23 cellular contexts compared by ENCODE assay signal in genomic region chr3:39184081-39184967, GRCh38. TPM values are rescaled to one million over a fixed set of nuclear protein-coding genes. Genes with fewer than 3 reads are reported as not detected.
DNase-seq lines count a peak whose midpoint lies in the region; ATAC-seq and TF ChIP-seq lines count a peak whose summit lies in the region.
"Had no signal": no experiment of that assay in that cellular context is flagged by ENCODE, and none has a peak within 500 bp of the region (broad histone marks: within the 10 kb centered on the region; RNA-seq: fewer than 3 reads in every experiment).

No MANE protein-coding gene starts in this region.

- H3K9me3 Mint-ChIP-seq in chondrocyte (ENCODE audit: low read depth): no peaks in the 10 kb centered on the region
- H3K9me3 Mint-ChIP-seq in stimulated activated naive CD8-positive, alpha-beta T cell treated with anti-CD3 and anti-CD28 coated beads, Interleukin-15, amount 100 ng/mL, for 72 hours: no peaks in the 10 kb centered on the region
- H3K9me3 Mint-ChIP-seq: H9 had no signal

- ATAC-seq in Right ventricle myocardium inferior (no peak), left cardiac atrium (no peak), left lobe of liver (peak; percentile 6)
- no peak for ATAC-seq in stimulated activated naive CD8-positive, alpha-beta T cell treated with anti-CD3 and anti-CD28 coated beads, Interleukin-15, amount 100 ng/mL, for 72 hours
- ATAC-seq: lower lobe of right lung, upper lobe of right lung had no signal

- intact Hi-C loops in Right ventricle myocardium inferior (cut with DNase I): no loop called here
- intact Hi-C loops in left cardiac atrium (cut with DNase I): loop anchor here in 1 of 2 donors (5.0 kb wide), 1 partner anchor 42 kb away; no protein-coding TSS in a partner anchor

- no peak overlapping the region for H3K27ac Mint-ChIP-seq in chondrocyte (ENCODE audit: unreplicated experiment)
- H3K27ac Mint-ChIP-seq in stimulated activated naive CD8-positive, alpha-beta T cell treated with anti-CD3 and anti-CD28 coated beads, Interleukin-15, amount 100 ng/mL, for 72 hours: no peak overlapping the region
- H3K27ac Mint-ChIP-seq: H9 had no signal

- H3K4me3 Mint-ChIP-seq in chondrocyte (ENCODE audit: unreplicated experiment): no peak overlapping the region
- H3K4me3 Mint-ChIP-seq in stimulated activated naive CD8-positive, alpha-beta T cell treated with anti-CD3 and anti-CD28 coated beads, Interleukin-15, amount 100 ng/mL, for 72 hours: no peak overlapping the region
- H3K4me3 Mint-ChIP-seq: CD14-positive monocyte, H9 had no signal

- TF ChIP-seq CTCF in chondrocyte (IDR thresholded peaks at IDR 0.05): no peak

- DNase-seq in Right ventricle myocardium inferior (ENCODE audit: missing footprints): peak; percentile 75
- no peak for DNase-seq in left cardiac atrium
- DNase-seq in chondrocyte (ENCODE audit: low spot score): peak; percentile 49
- DNase-seq in left lobe of liver (ENCODE audit: low spot score): no peak
- no peak for DNase-seq in NCI-H345 (lab: John Stamatoyannopoulos, UW)
- DNase-seq in SK-N-DZ (ENCODE audit: low spot score): no peak
- no peak for DNase-seq in NCI-H2171 (lab: John Stamatoyannopoulos, UW)
- no peak for DNase-seq in stimulated activated naive CD8-positive, alpha-beta T cell treated with anti-CD3 and anti-CD28 coated beads, Interleukin-15, amount 100 ng/mL, for 72 hours
- DNase-seq: activated CD4-positive, CD25-positive, alpha-beta regulatory T cell; central memory CD4-positive, alpha-beta T cell; effector CD4-positive, alpha-beta T cell; esophagus squamous epithelium; H9; NCI-H1417 treated with DMSO at 0.1 percent for 48 hours; NCI-H526 treated with DMSO at 0.1 percent for 48 hours; right lobe of liver; stimulated activated naive CD4-positive, alpha-beta T cell; T-helper 2 cell; upper lobe of right lung had no signal

- peaks cover 14% of the 10 kb centered on the region for H3K4me1 Mint-ChIP-seq in chondrocyte (ENCODE audit: low read depth)
- H3K4me1 Mint-ChIP-seq in stimulated activated naive CD8-positive, alpha-beta T cell treated with anti-CD3 and anti-CD28 coated beads, Interleukin-15, amount 100 ng/mL, for 72 hours: peaks cover 20% of the 10 kb centered on the region

- H3K36me3 Mint-ChIP-seq in chondrocyte (ENCODE audit: low read depth): no peaks in the 10 kb centered on the region

- no peaks in the 10 kb centered on the region for H3K27me3 Mint-ChIP-seq in chondrocyte (ENCODE audit: low read depth)
- H3K27me3 Mint-ChIP-seq in stimulated activated naive CD8-positive, alpha-beta T cell treated with anti-CD3 and anti-CD28 coated beads, Interleukin-15, amount 100 ng/mL, for 72 hours: no peaks in the 10 kb centered on the region

RNA-seq across cellular contexts. Expression of gene XIRP1, which starts 8.1 kb away (rescaled TPM):
- total RNA-seq in Right ventricle myocardium inferior: 317 TPM
- total RNA-seq in left cardiac atrium: 100 to 1,000 TPM; 160 to 242 TPM
- total RNA-seq in chondrocyte: 0.10 TPM in 2 of 3 replicates, not detected in the other
- total RNA-seq in left lobe of liver: not detected
- not detected in 2 replicates for polyA plus RNA-seq in SK-N-DZ (2014; cell fraction: cytosol; rRNA removed)
- not detected in 2 replicates for polyA plus RNA-seq in SK-N-DZ (2014; cell fraction: nucleus; rRNA removed)
- total RNA-seq: A673, H9, lower lobe of right lung, OCI-LY7, upper lobe of right lung had no signal
- polyA plus RNA-seq: CD14-positive monocyte had no signal

RNA-seq across cellular contexts. Expression of gene CSRNP1, which starts 30.9 kb away (rescaled TPM):
- total RNA-seq in Right ventricle myocardium inferior: 12.9 TPM
- 10 to 100 TPM; 20.5 to 41.6 TPM for total RNA-seq in left cardiac atrium
- total RNA-seq in chondrocyte: 15.2 to 22.3 TPM (median 21.2 TPM) in 3 replicates
- total RNA-seq in left lobe of liver: 9.0 TPM
- 1.2 and 1.5 TPM in 2 replicates for polyA plus RNA-seq in SK-N-DZ (2014; cell fraction: cytosol; rRNA removed)
- polyA plus RNA-seq in SK-N-DZ (2014; cell fraction: nucleus; rRNA removed): 0.33 and 2.7 TPM in 2 replicates

Comparison
In these comparisons a context has a peak if more than half of its experiments do, and no peak if none do; other contexts are left out.
1. DNase-seq: peak in Right ventricle myocardium inferior (single experiment) and chondrocyte (single experiment); none in left cardiac atrium (single experiment), left lobe of liver (single experiment), NCI-H345 (single experiment), SK-N-DZ (single experiment), NCI-H2171 (single experiment) and stimulated activated naive CD8-positive, alpha-beta T cell treated with anti-CD3 and anti-CD28 coated beads, Interleukin-15, amount 100 ng/mL, for 72 hours (0 of 2).
2. RNA of gene XIRP1, which starts 8.1 kb away (total RNA-seq): 317 TPM in Right ventricle myocardium inferior (single experiment) and 160 to 242 TPM in left cardiac atrium; 0.10 TPM in chondrocyte and not detected in left lobe of liver (single experiment); every median in the first group is over 100 times any median in the second.